In the genomic region with DNA sequence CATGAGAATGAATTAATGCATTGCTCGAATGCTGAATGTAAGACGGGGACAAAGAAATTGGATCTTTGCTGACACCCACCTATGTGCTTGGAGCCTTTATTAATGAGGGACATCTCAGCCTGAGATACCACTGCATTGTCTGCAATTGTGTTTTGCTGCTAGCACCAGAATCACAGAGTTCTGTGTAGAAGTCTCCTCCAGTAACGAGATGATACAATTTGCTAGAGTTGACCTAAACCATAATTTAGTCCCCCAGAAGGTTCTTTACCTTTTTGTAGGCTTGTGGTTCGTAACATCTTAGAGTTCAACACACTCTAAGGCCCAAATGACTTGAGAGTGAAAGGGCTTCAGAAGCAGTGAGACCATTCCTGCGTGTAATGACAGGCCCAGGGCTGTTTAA, we compare ENCODE assay signal across 28 cellular contexts. TPM values are rescaled to one million over a fixed set of nuclear protein-coding genes. Genes with fewer than 3 reads are reported as not detected.
DNase-seq lines count a peak whose midpoint lies in the region; ATAC-seq, FAIRE-seq and TF ChIP-seq lines count a peak whose summit lies in the region.
"Had no signal": no experiment of that assay in that cellular context is flagged by ENCODE, and none has a peak within 500 bp of the region (broad histone marks: within the 10 kb centered on the region; RNA-seq: fewer than 3 reads in every experiment).

No MANE protein-coding gene starts in this region.

- H3K27ac ChIP-seq in HEK293 (ENCODE audit: extremely low read depth, low read depth, low read length) (no peak overlapping the region), K562 (ENCODE audit: extremely low read depth, low read depth, low read length) (no peak overlapping the region)

- no peaks in the 10 kb centered on the region for H4K20me1 ChIP-seq in K562 (replicated peaks; ENCODE audit: control insufficient read depth, insufficient read depth, low read length)

- ATAC-seq in K562 (peak; percentile 45), GM19351 (IDR thresholded peaks at IDR 0.05; ENCODE audit: unreplicated experiment) (no peak)

- intact Hi-C loops in K562 (cut with micrococcal nuclease): no loop called here

- DNase-seq in DMS79 (lab: John Stamatoyannopoulos, UW): peak; percentile 47
- DNase-seq in K562 (ENCODE audit: extremely low read depth in 1 of 4, low spot score in 3 of 4): no peak
- DNase-seq in mesothelial cell of epicardium (ENCODE audit: low spot score in 2 of 2, unreplicated experiment in 2 of 2): no peak
- DNase-seq in type B pancreatic cell (ENCODE audit: extremely low spot score, unreplicated experiment): no peak
- no peak for DNase-seq in activated CD4-positive, CD25-positive, alpha-beta regulatory T cell (lab: John Stamatoyannopoulos, UW)
- DNase-seq in HT-29 (ENCODE audit: low spot score): no peak
- DNase-seq: BE2C; CD8-positive, alpha-beta memory T cell; DMS 273 treated with DMSO at 0.1 percent for 48 hours; DND-41; GOT3; Karpas-422; NCI-H1092 treated with DMSO at 0.1 percent for 48 hours; NCI-H1436; NCI-H187; NCI-H2081 treated with DMSO at 0.1 percent for 48 hours; NCI-H446 treated with DMSO at 0.1 percent for 48 hours; NCI-H526 treated with DMSO at 0.1 percent for 48 hours; SIG-M5; SK-N-SH; SW 1271 had no signal

- H3K9me3 ChIP-seq in HEK293 (ENCODE audit: control insufficient read depth, insufficient read depth, low read depth, low read length): no peaks in the 10 kb centered on the region
- H3K9me3 ChIP-seq in K562 (replicated peaks; ENCODE audit: control insufficient read depth, insufficient read depth, low read depth, low read length): no peaks in the 10 kb centered on the region
- H3K9me3 ChIP-seq: BE2C, HAP-1, SK-N-SH had no signal

- no peak overlapping the region for H3K4me2 ChIP-seq in K562 (ENCODE audit: insufficient read depth, low read length)
- H3K4me2 ChIP-seq: SK-N-SH had no signal

- H3K4me3 ChIP-seq in HEK293 (ENCODE audit: low read depth, low read length) (no peak overlapping the region), K562 (no peak overlapping the region)
- H3K4me3 ChIP-seq: HAP-1 had no signal

- H3K4me1 Mint-ChIP-seq in mesothelial cell of epicardium (peaks cover 32% of the 10 kb centered on the region), type B pancreatic cell (ENCODE audit: unreplicated experiment) (peaks cover 22% of the 10 kb centered on the region)
- H3K4me1 Mint-ChIP-seq: CD8-positive, alpha-beta memory T cell had no signal

- H3K27me3 Mint-ChIP-seq in mesothelial cell of epicardium (ENCODE audit: low read depth) (peaks cover 15% of the 10 kb centered on the region), type B pancreatic cell (peaks cover 6% of the 10 kb centered on the region)
- H3K27me3 Mint-ChIP-seq: CD8-positive, alpha-beta memory T cell had no signal

- TF ChIP-seq POLR2A in K562 (conservative IDR thresholded peaks at IDR 0.05): 0 out of 2 replicates have a peak, but pooled peaks have one; percentile 18

- H3K9me1 ChIP-seq in K562 (ENCODE audit: control insufficient read depth, insufficient read depth, low read length): no peaks in the 10 kb centered on the region

- TF ChIP-seq CTCF in HEK293 (tag by site-specific recombination; IDR thresholded peaks at IDR 0.05) (no peak), K562 (IDR thresholded peaks at IDR 0.05 in 2 of 3, conservative IDR thresholded peaks at IDR 0.05 in 1 of 3; ENCODE audit: insufficient read depth in 2 of 3, low read depth in 1 of 3, low read length in 3 of 3) (no peak), mesothelial cell of epicardium (IDR thresholded peaks at IDR 0.05; ENCODE audit: unreplicated experiment) (no peak), type B pancreatic cell (conservative IDR thresholded peaks at IDR 0.05) (no peak)

- 51% methylated on average over 5 of the region's 5 CpGs for WGBS in K562 (ENCODE audit: insufficient coverage, low coverage, missing lambda C conversion rate)

- CTCF ChIA-PET in HEK293 (lab: Yijun Ruan, JAX) (no interaction called here), K562 (lab: Yijun Ruan, JAX; ENCODE audit: low intra/inter-chr PET ratio) (no interaction called here)

- TF ChIP-seq RAD21 in K562 (CRISPR knock-in tag; conservative IDR thresholded peaks at IDR 0.05 in 1 of 2, IDR thresholded peaks at IDR 0.05 in 1 of 2): no peak

- no peak overlapping the region for H2AFZ ChIP-seq in K562 (ENCODE audit: low read depth, low read length)

- H3K79me2 ChIP-seq in K562 (ENCODE audit: control insufficient read depth, insufficient read depth, low read length): no peaks in the 10 kb centered on the region

- H3K27ac Mint-ChIP-seq in mesothelial cell of epicardium (peak overlapping the region; percentile 36), type B pancreatic cell (no peak overlapping the region)
- H3K27ac Mint-ChIP-seq: CD8-positive, alpha-beta memory T cell; IgD-negative memory B cell had no signal

- H3K27me3 ChIP-seq in K562 (ENCODE audit: control insufficient read depth in 2 of 2, insufficient read depth in 2 of 2, low read length in 2 of 2): no peaks in the 10 kb centered on the region
- H3K27me3 ChIP-seq: BE2C had no signal

- no peaks in the 10 kb centered on the region for H3K36me3 Mint-ChIP-seq in mesothelial cell of epicardium
- H3K36me3 Mint-ChIP-seq in type B pancreatic cell: peaks cover 8% of the 10 kb centered on the region

- no peak overlapping the region for H3K9ac ChIP-seq in K562 (ENCODE audit: insufficient read depth in 1 of 2, low read depth in 2 of 2, low read length in 2 of 2)
- H3K9ac ChIP-seq: SK-N-SH had no signal

- H3K4me1 ChIP-seq in HEK293 (ENCODE audit: control insufficient read depth, insufficient read depth, low read length) (no peaks in the 10 kb centered on the region), K562 (replicated peaks in 1 of 2; ENCODE audit: control insufficient read depth in 2 of 2, insufficient read depth in 2 of 2, low read length in 2 of 2) (peaks cover 0 to 15% of the 10 kb centered on the region in 2 experiments; a peak in 2 of 5 replicates)
- H3K4me1 ChIP-seq: HAP-1 had no signal

- H3K36me3 ChIP-seq in HEK293 (ENCODE audit: control insufficient read depth in 2 of 2, insufficient read depth in 1 of 2, low read length in 2 of 2) (peaks cover 0 to 18% of the 10 kb centered on the region in 2 experiments; a peak in 1 of 3 replicates), K562 (ENCODE audit: control insufficient read depth, insufficient read depth, low read length) (0 out of 3 replicates have a peak, but pooled peaks cover 1% of the 10 kb centered on the region)
- H3K36me3 ChIP-seq: BE2C, HAP-1 had no signal

- POLR2A ChIA-PET in HEK293 (lab: Yijun Ruan, JAX): no interaction called here
- POLR2A ChIA-PET in K562 (lab: Yijun Ruan, JAX): interaction anchor here (2.0 kb wide), 1 partner anchor 11 kb away, joined by 5 read pairs; no protein-coding TSS in a partner anchor

- FAIRE-seq in K562 (lab: Jason Lieb, UNC): no peak
- FAIRE-seq: GM12892, RCC 7860 had no signal

- TF ChIP-seq EP300 in K562 (IDR thresholded peaks at IDR 0.05; ENCODE audit: low read length): no peak

- no peaks in the 10 kb centered on the region for H3K9me3 Mint-ChIP-seq in mesothelial cell of epicardium
- no peaks in the 10 kb centered on the region for H3K9me3 Mint-ChIP-seq in type B pancreatic cell
- H3K9me3 Mint-ChIP-seq: CD8-positive, alpha-beta memory T cell; IgD-negative memory B cell had no signal

- in situ Hi-C loops in K562 (cut with MboI): no loop called here

- BruUV-seq in K562 (replicated peaks; lab: Mats Ljungman, UMichigan): no TSS peak

- H3K4me3 Mint-ChIP-seq in mesothelial cell of epicardium (no peak overlapping the region), type B pancreatic cell (no peak overlapping the region)
- H3K4me3 Mint-ChIP-seq: CD14-positive monocyte; CD8-positive, alpha-beta memory T cell; IgD-negative memory B cell had no signal

TF ChIP-seq in HEK293, 187 proteins besides CTCF, POLR2A, EP300 and RAD21:
- 0 out of 2 replicates have a peak, but pooled peaks have one; percentile 8 for TF ChIP-seq TRIM28 (IDR thresholded peaks at IDR 0.05; ENCODE audit: borderline replicate concordance, low read length)
- TF ChIP-seq ZNF670 (tag by site-specific recombination; IDR thresholded peaks at IDR 0.05; ENCODE audit: low read depth): no peak
- TF ChIP-seq MEIS1 (CRISPR knock-in tag; IDR thresholded peaks at IDR 0.05; ENCODE audit: borderline replicate concordance): no peak
- TF ChIP-seq ZNF529 (tag by site-specific recombination; IDR thresholded peaks at IDR 0.05; ENCODE audit: insufficient replicate concordance): no peak
- 0 out of 2 replicates have a peak, but pooled peaks have one; percentile 37 for TF ChIP-seq ZNF600 (tag by site-specific recombination; IDR thresholded peaks at IDR 0.05)

TF ChIP-seq in K562, 482 proteins besides CTCF, POLR2A, EP300 and RAD21 (continues in another document):
- peak; percentile 60; the same call in 1 of the 2 replicates for TF ChIP-seq CEBPG (CRISPR knock-in tag; IDR thresholded peaks at IDR 0.05)
- TF ChIP-seq CEBPG (tag; conservative IDR thresholded peaks at IDR 0.05 in 1 of 2, IDR thresholded peaks at IDR 0.05 in 1 of 2): peak; percentile 54 to 68; a peak in 3 of 4 replicates

RNA-seq across cellular contexts. Expression of a gene that starts 28.5 kb away (rescaled TPM):
- total RNA-seq in K562 (2011; cell fraction: chromatin; rRNA removed; ENCODE audit: low replicate concordance): 36.2 and 46.3 TPM in 2 replicates
- 20.3 and 25.4 TPM in 2 replicates for total RNA-seq in K562 (2011; cell fraction: nucleolus; rRNA removed)
- total RNA-seq in K562 (2011; cell fraction: nucleoplasm; rRNA removed): 36.7 and 64.9 TPM in 2 replicates
- total RNA-seq in K562 (2014; rRNA removed): 12.1 and 20.9 TPM in 2 replicates
- total RNA-seq in K562 (2014; rRNA removed; fragmentation: Illumina TruSeq; extraction: Trizol): 17.6 and 20.0 TPM in 2 replicates
- 21.2 and 22.4 TPM in 2 replicates for total RNA-seq in K562 (2015; rRNA removed; fragmentation: Illumina TruSeq; extraction: Trizol)
- total RNA-seq in K562 (2021): 28.0 and 28.2 TPM in 2 replicates
- polyA plus RNA-seq in K562 (2011; rRNA removed): 29.9 and 34.9 TPM in 2 replicates
- polyA plus RNA-seq in K562 (2011; cell fraction: cytosol; rRNA removed): 22.9 and 25.7 TPM in 2 replicates
- 22.4 and 26.3 TPM in 2 replicates for polyA plus RNA-seq in K562 (2011; cell fraction: nucleus; rRNA removed)
- polyA plus RNA-seq in K562 (2012): 12.9 and 15.5 TPM in 2 replicates
- polyA plus RNA-seq in K562 (2014; fragmentation: Illumina TruSeq; extraction: Trizol): 18.1 and 20.4 TPM in 2 replicates
- 1 to 10 TPM; 6.1 to 7.0 TPM for polyA plus RNA-seq in K562 (2014; fragmentation: Nextera tagmentation; extraction: Ambion mirVana)
- polyA plus RNA-seq in K562 (2014; rRNA removed): 10.0 and 20.4 TPM in 2 replicates
- 46.0 and 51.7 TPM in 2 replicates for polyA minus RNA-seq in K562 (2011; rRNA and poly(A)+ RNA removed)
- 21.2 and 31.0 TPM in 2 replicates for polyA minus RNA-seq in K562 (2011; cell fraction: cytosol; rRNA and poly(A)+ RNA removed)
- polyA minus RNA-seq in K562 (2011; cell fraction: nucleus; rRNA and poly(A)+ RNA removed): 10.8 and 16.6 TPM in 2 replicates
- 24.5 to 25.8 TPM (median 25.4 TPM) in 3 replicates for total RNA-seq in mesothelial cell of epicardium
- total RNA-seq in type B pancreatic cell (ENCODE audit: low replicate concordance): 9.3 and 25.9 TPM in 2 replicates
- 15.1 and 16.2 TPM in 2 replicates for total RNA-seq in HT-29 (2014; rRNA removed; shearing (Covaris generic))
